ENCODE assay signal across 13 cellular contexts in genomic region chr3:156628836-156629618, GRCh38.
"Had no signal": no experiment of that assay in that cellular context is flagged by ENCODE, and none has a peak within 500 bp of the region (broad histone marks: within the 10 kb centered on the region; RNA-seq: fewer than 3 reads in every experiment).

No MANE protein-coding gene starts in this region.

- H3K27me3 ChIP-seq: ascending aorta, esophagus squamous epithelium, heart left ventricle, neutrophil, tibial nerve had no signal

- H3K9me3 ChIP-seq: ascending aorta, esophagus squamous epithelium, heart left ventricle, neutrophil, tibial nerve had no signal

- H3K27ac Mint-ChIP-seq: activated CD4-positive, alpha-beta memory T cell treated with anti-CD3 and anti-CD28 coated beads, Interleukin-2, amount 10 ng/mL, durations not matched to agents 7 days and 5 days; activated T-cell treated with anti-CD3 and anti-CD28 coated beads, Interleukin-2, amount 50 U/mL, for 72 hours; naive thymus-derived CD4-positive, alpha-beta T cell; T-cell had no signal

- H3K4me3 ChIP-seq: ascending aorta, esophagus squamous epithelium, heart left ventricle, smooth muscle cell, tibial nerve had no signal

- H3K9me3 Mint-ChIP-seq: naive thymus-derived CD4-positive, alpha-beta T cell; T-cell had no signal

- H3K27me3 Mint-ChIP-seq: activated CD4-positive, alpha-beta memory T cell treated with anti-CD3 and anti-CD28 coated beads, Interleukin-2, amount 10 ng/mL, durations not matched to agents 7 days and 5 days; T-cell had no signal

- H3K36me3 ChIP-seq: ascending aorta, esophagus squamous epithelium, heart left ventricle, neutrophil, tibial nerve had no signal

- H3K4me2 ChIP-seq: smooth muscle cell had no signal

- DNase-seq: activated CD4-positive, alpha-beta memory T cell treated with anti-CD3 and anti-CD28 coated beads, Interleukin-2, amount 10 ng/mL, durations not matched to agents 7 days and 5 days; activated T-cell treated with anti-CD3 and anti-CD28 coated beads, Interleukin-2, amount 50 U/mL, for 72 hours; esophagus squamous epithelium; foreskin fibroblast; heart left ventricle; midbrain; naive thymus-derived CD4-positive, alpha-beta T cell; T-cell had no signal

- H3K27ac ChIP-seq: ascending aorta, esophagus squamous epithelium, heart left ventricle, neutrophil, tibial nerve, VCaP had no signal

- H3K36me3 Mint-ChIP-seq: naive thymus-derived CD4-positive, alpha-beta T cell; T-cell had no signal

- H3K4me3 Mint-ChIP-seq: activated CD4-positive, alpha-beta memory T cell treated with anti-CD3 and anti-CD28 coated beads, Interleukin-2, amount 10 ng/mL, durations not matched to agents 7 days and 5 days; activated T-cell treated with anti-CD3 and anti-CD28 coated beads, Interleukin-2, amount 50 U/mL, for 72 hours; naive thymus-derived CD4-positive, alpha-beta T cell; T-cell had no signal
